In genomic region chr7:139918488-139918887, GRCh38 we compare ENCODE assay signal across 20 cellular contexts.
DNase-seq lines count a peak whose midpoint lies in the region; ATAC-seq, FAIRE-seq and TF ChIP-seq lines count a peak whose summit lies in the region.
"Had no signal": no experiment of that assay in that cellular context is flagged by ENCODE, and none has a peak within 500 bp of the region (broad histone marks: within the 10 kb centered on the region; RNA-seq: fewer than 3 reads in every experiment).

No MANE protein-coding gene starts in this region.

- H3K4me3 ChIP-seq in A549 (no peak overlapping the region), esophagus squamous epithelium (no peak overlapping the region)

- peaks cover 41% of the 10 kb centered on the region for H3K4me1 ChIP-seq in A549
- peaks cover 20 to 50% (median 29%) of the 10 kb centered on the region in 3 donors for H3K4me1 ChIP-seq in esophagus squamous epithelium

- no peak for ATAC-seq in A549
- ATAC-seq in Right ventricle myocardium superior (ENCODE audit: poor library complexity), result peak; percentile 80
- no peak for ATAC-seq in GM21515 (IDR thresholded peaks at IDR 0.05; ENCODE audit: unreplicated experiment)
- ATAC-seq: activated CD4-positive, CD25-positive, alpha-beta regulatory T cell treated with anti-CD3 and anti-CD28 coated beads, Interleukin-2, amount 50 U/mL, for 24 hours; CD8-positive, alpha-beta T cell; T-helper 17 cell had no signal

- no peaks in the 10 kb centered on the region for H3K36me3 ChIP-seq in esophagus squamous epithelium

- H3K27ac ChIP-seq in A549, result peak overlapping the region; percentile 24 to 58; a peak in 3 of 6 replicates
- peak overlapping the region; percentile 39 for H3K27ac ChIP-seq in RWPE1
- peak overlapping the region in 1 of 4 donors; percentile 90 for H3K27ac ChIP-seq in esophagus squamous epithelium

- POLR2A ChIA-PET in A549 (lab: Yijun Ruan, JAX), result no interaction called here
- POLR2A ChIA-PET in RWPE1 (lab: Yijun Ruan, JAX; ENCODE audit: low non-redundant PET), result no interaction called here

- TF ChIP-seq CTCF in A549 (IDR thresholded peaks at IDR 0.05) (no peak), RWPE1 (conservative IDR thresholded peaks at IDR 0.05; ENCODE audit: low read depth) (no peak), esophagus squamous epithelium (IDR thresholded peaks at IDR 0.05) (no peak)

- peaks cover 6% of the 10 kb centered on the region; the same call in 1 of the 3 replicates for H3K9me3 ChIP-seq in A549
- no peaks in the 10 kb centered on the region for H3K9me3 ChIP-seq in esophagus squamous epithelium

- CTCF ChIA-PET in A549 (lab: Yijun Ruan, JAX) (interaction anchor here (0.8 kb wide), 1 partner anchor 84 kb away, joined by 3 read pairs; no protein-coding TSS in a partner anchor), RWPE1 (lab: Yijun Ruan, JAX) (no interaction called here)

- no peak for DNase-seq in A549 (ENCODE audit: low read depth in 1 of 2, low spot score in 1 of 2)
- DNase-seq in RWPE1 (ENCODE audit: low spot score), result no peak
- peak; percentile 53 for DNase-seq in Right ventricle myocardium superior
- peak; percentile 89 for DNase-seq in myocyte (ENCODE audit: low read depth)
- DNase-seq in activated effector memory CD4-positive, alpha-beta T cell treated with Interleukin-2 at 50 U/mL for 16 hours, result no peak
- no peak for DNase-seq in esophagus squamous epithelium (lab: John Stamatoyannopoulos, UW)
- no peak for DNase-seq in anterior cingulate cortex (lab: John Stamatoyannopoulos, UW)
- DNase-seq: activated CD8-positive, alpha-beta memory T cell treated with anti-CD3 and anti-CD28 coated beads, Interleukin-2, amount 50 U/mL, for 4 hours; activated gamma-delta T cell treated with Interleukin-2 at 50 U/mL for 16 hours; CD8-positive, alpha-beta T cell; head of caudate nucleus; HFFc6; kidney; NCI-H2081 treated with DMSO at 0.1 percent for 48 hours; NCI-H82; SHP77 treated with DMSO at 0.1 percent for 48 hours; stimulated activated CD4-positive, alpha-beta T cell treated with anti-CD3 and anti-CD28 coated beads, Interleukin-15, amount 100 ng/mL, for 24 hours; T-helper 17 cell had no signal

- intact Hi-C loops in Right ventricle myocardium superior (cut with DNase I), result no loop called here
- intact Hi-C loops in esophagus squamous epithelium (cut with DNase I), result no loop called here

- TF ChIP-seq EP300 in A549 (IDR thresholded peaks at IDR 0.05), result no peak

- TF ChIP-seq POLR2A in A549 (IDR thresholded peaks at IDR 0.05; ENCODE audit: low read length), result no peak
- no peak for TF ChIP-seq POLR2A in esophagus squamous epithelium (IDR thresholded peaks at IDR 0.05)

- FAIRE-seq in A549 (lab: Jason Lieb, UNC), result no peak
- FAIRE-seq: kidney had no signal

- 71% methylated on average over 6 of the region's 6 CpGs for WGBS in A549 (ENCODE audit: missing lambda C conversion rate)
- 64 to 73% methylated on average over 5 to 6 of the region's 6 CpGs for WGBS in esophagus squamous epithelium, 2 donors

- H3K27me3 ChIP-seq in esophagus squamous epithelium, result no peaks in the 10 kb centered on the region

- H3K4me2 ChIP-seq in A549, result no peak overlapping the region

- TF ChIP-seq RAD21 in A549 (conservative IDR thresholded peaks at IDR 0.05 in 1 of 2, IDR thresholded peaks at IDR 0.05 in 1 of 2), result no peak

TF ChIP-seq in A549, 52 proteins besides CTCF, POLR2A, EP300 and RAD21:
- no peak for TF ChIP-seq RARB (CRISPR knock-in tag; IDR thresholded peaks at IDR 0.05)
- no peak for TF ChIP-seq NFE2L2 (conservative IDR thresholded peaks at IDR 0.05; ENCODE audit: low read length)
- no peak for TF ChIP-seq BCL3 (IDR thresholded peaks at IDR 0.05)
- TF ChIP-seq, protein P1, sequence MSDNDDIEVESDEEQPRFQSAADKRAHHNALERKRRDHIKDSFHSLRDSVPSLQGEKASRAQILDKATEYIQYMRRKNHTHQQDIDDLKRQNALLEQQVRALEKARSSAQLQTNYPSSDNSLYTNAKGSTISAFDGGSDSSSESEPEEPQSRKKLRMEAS (IDR thresholded peaks at IDR 0.05), result no peak
- TF ChIP-seq, protein P2, sequence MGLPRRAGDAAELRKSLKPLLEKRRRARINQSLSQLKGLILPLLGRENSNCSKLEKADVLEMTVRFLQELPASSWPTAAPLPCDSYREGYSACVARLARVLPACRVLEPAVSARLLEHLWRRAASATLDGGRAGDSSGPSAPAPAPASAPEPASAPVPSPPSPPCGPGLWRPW (IDR thresholded peaks at IDR 0.05), result no peak
- TF ChIP-seq KDM5A (IDR thresholded peaks at IDR 0.05), result no peak
- no peak for TF ChIP-seq CBX8 (IDR thresholded peaks at IDR 0.05)
- TF ChIP-seq EHMT2 (IDR thresholded peaks at IDR 0.05; ENCODE audit: low read depth), result no peak
- TF ChIP-seq, protein P3, sequence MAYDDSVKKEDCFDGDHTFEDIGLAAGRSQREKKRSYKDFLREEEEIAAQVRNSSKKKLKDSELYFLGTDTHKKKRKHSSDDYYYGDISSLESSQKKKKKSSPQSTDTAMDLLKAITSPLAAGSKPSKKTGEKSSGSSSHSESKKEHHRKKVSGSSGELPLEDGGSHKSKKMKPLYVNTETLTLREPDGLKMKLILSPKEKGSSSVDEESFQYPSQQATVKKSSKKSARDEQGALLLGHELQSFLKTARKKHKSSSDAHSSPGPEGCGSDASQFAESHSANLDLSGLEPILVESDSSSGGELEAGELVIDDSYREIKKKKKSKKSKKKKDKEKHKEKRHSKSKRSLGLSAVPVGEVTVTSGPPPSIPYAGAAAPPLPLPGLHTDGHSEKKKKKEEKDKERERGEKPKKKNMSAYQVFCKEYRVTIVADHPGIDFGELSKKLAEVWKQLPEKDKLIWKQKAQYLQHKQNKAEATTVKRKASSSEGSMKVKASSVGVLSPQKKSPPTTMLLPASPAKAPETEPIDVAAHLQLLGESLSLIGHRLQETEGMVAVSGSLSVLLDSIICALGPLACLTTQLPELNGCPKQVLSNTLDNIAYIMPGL (CRISPR knock-in tag; IDR thresholded peaks at IDR 0.05; ENCODE audit: borderline replicate concordance), result no peak
- TF ChIP-seq ZC3H11A (IDR thresholded peaks at IDR 0.05), result no peak
- no peak for TF ChIP-seq FOXS1 (CRISPR knock-in tag; IDR thresholded peaks at IDR 0.05)
- no peak for TF ChIP-seq SMC3 (IDR thresholded peaks at IDR 0.05)
- TF ChIP-seq JUN (IDR thresholded peaks at IDR 0.05), result no peak
- no peak for TF ChIP-seq CEBPB (IDR thresholded peaks at IDR 0.05)

Comparison
In these comparisons a context has a peak if more than half of its experiments do, and no peak if none do; other contexts are left out.
1. DNase-seq: peak in Right ventricle myocardium superior (single experiment) and myocyte (single experiment); none in A549 (0 of 2), RWPE1 (single experiment), activated effector memory CD4-positive, alpha-beta T cell treated with Interleukin-2 at 50 U/mL for 16 hours (single experiment), esophagus squamous epithelium (single experiment) and anterior cingulate cortex (0 of 58).